Comparison of ENCODE assay signal across 8 cellular contexts in genomic region chr20:8020314-8021079, GRCh38. TPM values are rescaled to one million over a fixed set of nuclear protein-coding genes. Genes with fewer than 3 reads are reported as not detected.
DNase-seq lines count a peak whose midpoint lies in the region; ATAC-seq, FAIRE-seq and TF ChIP-seq lines count a peak whose summit lies in the region.

No MANE protein-coding gene starts in this region.

- H3K18ac ChIP-seq in H1 (ENCODE audit: extremely low read depth, low read length), result no peak overlapping the region

- no peak overlapping the region for H3K56ac ChIP-seq in H1 (replicated peaks; ENCODE audit: insufficient read length, low read depth, low read length)

- no peak for TF ChIP-seq POLR2A in H1 (IDR thresholded peaks at IDR 0.05; ENCODE audit: control extremely low read depth in 1 of 2, low read depth in 2 of 2, low read length in 2 of 2)

- H3K23ac ChIP-seq in H1 (ENCODE audit: insufficient read length), result no peak overlapping the region

- no peak overlapping the region for H4K5ac ChIP-seq in H1 (ENCODE audit: insufficient read length, low read depth, low read length)

- H4K8ac ChIP-seq in H1 (ENCODE audit: extremely low read depth, insufficient read depth, low read length), result no peak overlapping the region

- H3K27ac ChIP-seq in H1 (ENCODE audit: low read depth, low read length) (no peak overlapping the region), stomach smooth muscle (ENCODE audit: low read length) (peak overlapping the region; percentile 89)

- H3K4me1 Mint-ChIP-seq in natural killer cell, result peaks cover 26 to 33% of the 10 kb centered on the region in 2 donors
- H3K4me1 Mint-ChIP-seq in natural killer cell treated with Interleukin-12 subunit alpha and Interleukin-12 subunit beta and Interleukin-15 and Interleukin-18, amount 100 ng/mL, for 72 hours (ENCODE audit: low read depth in 2 of 2), result peaks cover 11 to 24% of the 10 kb centered on the region in 2 donors
- peaks cover 12% of the 10 kb centered on the region for H3K4me1 Mint-ChIP-seq in nephron progenitor cell

- ATAC-seq in natural killer cell (peak in 2 of 3 donors; percentile 10 to 21), HG02943 (IDR thresholded peaks at IDR 0.05; ENCODE audit: low read depth, unreplicated experiment) (peak; percentile 46)
- ATAC-seq in natural killer cell treated with Interleukin-12 subunit alpha and Interleukin-12 subunit beta and Interleukin-15 and Interleukin-18, amount 100 ng/mL, for 72 hours, result no peak

- H3K9me3 ChIP-seq in H1 (ENCODE audit: insufficient read depth in 2 of 2, low read depth in 1 of 2, low read length in 1 of 2), result no peaks in the 10 kb centered on the region
- no peaks in the 10 kb centered on the region for H3K9me3 ChIP-seq in stomach smooth muscle (ENCODE audit: control insufficient read depth in 2 of 2, low read length in 2 of 2)

- WGBS in H1 (ENCODE audit: extremely low coverage in 1 of 2, insufficient coverage in 1 of 2, insufficient read length in 1 of 2, insufficient replicate concordance in 2 of 2, low coverage in 1 of 2, low lambda C conversion rate in 2 of 2, missing lambda C conversion rate in 1 of 2), 2 experiments, result 84% methylated on average over 3 of the region's 3 CpGs; no CpG with 5 or more reads in 1 of the 2 experiments

- no peaks in the 10 kb centered on the region for H3K79me1 ChIP-seq in H1 (ENCODE audit: low read depth, low read length)

- no peak for TF ChIP-seq EP300 in H1 (IDR thresholded peaks at IDR 0.05; ENCODE audit: borderline replicate concordance in 1 of 2, low read depth in 2 of 2, low read length in 2 of 2)

- no peak for FAIRE-seq in H1 (lab: Jason Lieb, UNC)

- H3K4me3 ChIP-seq in H1 (ENCODE audit: extremely low read depth in 1 of 4, insufficient read depth in 2 of 4, low read depth in 3 of 4, low read length in 4 of 4) (peak overlapping the region in 2 of 4 experiments; percentile 69 to 89; a peak in 4 of 8 replicates), stomach smooth muscle (ENCODE audit: low read length in 2 of 2) (peak overlapping the region; percentile 91 to 97)

- H4K20me1 ChIP-seq in H1 (replicated peaks in 1 of 2; ENCODE audit: control insufficient read depth in 1 of 2, insufficient read depth in 2 of 2, low read length in 2 of 2), result no peaks in the 10 kb centered on the region

- H3K27ac Mint-ChIP-seq in natural killer cell, result no peak overlapping the region
- no peak overlapping the region for H3K27ac Mint-ChIP-seq in natural killer cell treated with Interleukin-12 subunit alpha and Interleukin-12 subunit beta and Interleukin-15 and Interleukin-18, amount 100 ng/mL, for 72 hours
- no peak overlapping the region for H3K27ac Mint-ChIP-seq in nephron progenitor cell

- POLR2A ChIA-PET in H1 (lab: Charles Lee; ENCODE audit: partially characterized antibody), result interaction anchor here (0.7 to 1.7 kb wide), 3 partner anchors 10 to 36 kb away, joined by 3 to 4 read pairs (median 3); no protein-coding TSS in a partner anchor

- H3K9me3 Mint-ChIP-seq in natural killer cell, result no peaks in the 10 kb centered on the region
- no peaks in the 10 kb centered on the region for H3K9me3 Mint-ChIP-seq in natural killer cell treated with Interleukin-12 subunit alpha and Interleukin-12 subunit beta and Interleukin-15 and Interleukin-18, amount 100 ng/mL, for 72 hours
- H3K9me3 Mint-ChIP-seq in nephron progenitor cell, result no peaks in the 10 kb centered on the region

- H2AFZ ChIP-seq in H1 (ENCODE audit: low read length), result 0 out of 2 replicates have a peak overlapping the region, but pooled peaks have one; percentile 47

- H2BK5ac ChIP-seq in H1 (ENCODE audit: low read depth, low read length), result no peak overlapping the region

- no peaks in the 10 kb centered on the region for H3K79me2 ChIP-seq in H1 (ENCODE audit: control insufficient read depth in 1 of 2, insufficient read depth in 2 of 2, low read length in 2 of 2)

- H3K9ac ChIP-seq in H1 (replicated peaks in 1 of 4; ENCODE audit: extremely low read depth in 1 of 4, low read depth in 3 of 4, low read length in 3 of 4), result no peak overlapping the region
- peak overlapping the region in 1 of 2 donors; percentile 18 for H3K9ac ChIP-seq in stomach smooth muscle (ENCODE audit: low read length in 2 of 2)

- no peak overlapping the region for H4K91ac ChIP-seq in H1 (replicated peaks; ENCODE audit: insufficient read length, low read length)

- no peak overlapping the region for H3K4ac ChIP-seq in H1 (replicated peaks; ENCODE audit: insufficient read length, low read depth, low read length)

- H3K23me2 ChIP-seq in H1 (ENCODE audit: low read depth, low read length), result peaks cover 3% of the 10 kb centered on the region; the same call in 1 of the 2 replicates

- H3K27me3 Mint-ChIP-seq in natural killer cell (ENCODE audit: low read depth in 2 of 2) (peaks cover 0 to 2% of the 10 kb centered on the region in 2 donors), nephron progenitor cell (ENCODE audit: low read depth, poor library complexity) (peaks cover 3% of the 10 kb centered on the region)
- H3K27me3 Mint-ChIP-seq in natural killer cell treated with Interleukin-12 subunit alpha and Interleukin-12 subunit beta and Interleukin-15 and Interleukin-18, amount 100 ng/mL, for 72 hours, result no peaks in the 10 kb centered on the region

- H2BK20ac ChIP-seq in H1 (ENCODE audit: low read length), result no peak overlapping the region

- H3K4me3 Mint-ChIP-seq in natural killer cell, result no peak overlapping the region
- H3K4me3 Mint-ChIP-seq in natural killer cell treated with Interleukin-12 subunit alpha and Interleukin-12 subunit beta and Interleukin-15 and Interleukin-18, amount 100 ng/mL, for 72 hours, result no peak overlapping the region
- H3K4me3 Mint-ChIP-seq in nephron progenitor cell, result no peak overlapping the region

- H3K36me3 Mint-ChIP-seq in natural killer cell (no peaks in the 10 kb centered on the region), nephron progenitor cell (ENCODE audit: low read depth) (no peaks in the 10 kb centered on the region)
- no peaks in the 10 kb centered on the region for H3K36me3 Mint-ChIP-seq in natural killer cell treated with Interleukin-12 subunit alpha and Interleukin-12 subunit beta and Interleukin-15 and Interleukin-18, amount 100 ng/mL, for 72 hours

- CTCF ChIA-PET in H1 (lab: Charles Lee; ENCODE audit: partially characterized antibody), result interaction anchor here (0.9 to 2.2 kb wide), 3 partner anchors 20 to 701 kb away, joined by 4 to 5 read pairs (median 4); no protein-coding TSS in a partner anchor

- no peak overlapping the region for H2BK120ac ChIP-seq in H1 (replicated peaks; ENCODE audit: low read depth, low read length)

- no peak overlapping the region for H3K14ac ChIP-seq in H1 (ENCODE audit: insufficient read length)

- H3K27me3 ChIP-seq in H1 (replicated peaks in 1 of 4; ENCODE audit: control insufficient read depth in 3 of 4, extremely low read depth in 1 of 4, insufficient read depth in 3 of 4, low read length in 3 of 4) (no peaks in the 10 kb centered on the region), stomach smooth muscle (ENCODE audit: control insufficient read depth in 1 of 2, insufficient read depth in 2 of 2, low read length in 2 of 2) (no peaks in the 10 kb centered on the region)

- no peak overlapping the region for H2AK5ac ChIP-seq in H1 (ENCODE audit: low read depth, low read length)

- H2BK15ac ChIP-seq in H1 (ENCODE audit: low read length), result no peak overlapping the region

- H3K4me2 ChIP-seq in H1 (ENCODE audit: insufficient read depth in 1 of 2, low read depth in 2 of 2, low read length in 2 of 2), result peak overlapping the region; percentile 87 to 94; a peak in 3 of 4 replicates

- H3K36me3 ChIP-seq in H1 (ENCODE audit: control insufficient read depth in 2 of 4, insufficient read depth in 4 of 4, low read length in 3 of 4) (no peaks in the 10 kb centered on the region), stomach smooth muscle (ENCODE audit: control insufficient read depth in 2 of 2, insufficient read depth in 2 of 2, low read length in 2 of 2) (no peaks in the 10 kb centered on the region)

- H3K4me1 ChIP-seq in H1 (replicated peaks in 1 of 4; ENCODE audit: control insufficient read depth in 3 of 4, insufficient read depth in 4 of 4, low read length in 3 of 4), result 0 out of 7 replicates have a peak, but pooled peaks cover 0 to 5% (median 0%) of the 10 kb centered on the region in 4 experiments
- peaks cover 15% of the 10 kb centered on the region for H3K4me1 ChIP-seq in stomach smooth muscle (ENCODE audit: control insufficient read depth, insufficient read depth, low read length)

- no peak for TF ChIP-seq RAD21 in H1 (IDR thresholded peaks at IDR 0.05 in 1 of 2, conservative IDR thresholded peaks at IDR 0.05 in 1 of 2; ENCODE audit: low read depth in 2 of 2, low read length in 2 of 2)

- TF ChIP-seq CTCF in natural killer cell (IDR thresholded peaks at IDR 0.05) (no peak), H1 (IDR thresholded peaks at IDR 0.05; ENCODE audit: control extremely low read depth in 1 of 3, insufficient read depth in 1 of 3, low read depth in 1 of 3, low read length in 3 of 3) (no peak), nephron progenitor cell (IDR thresholded peaks at IDR 0.05) (no peak)

- intact Hi-C loops in natural killer cell (cut with micrococcal nuclease), result loop anchor here (1.0 kb wide), 1 partner anchor 273 kb away; no protein-coding TSS in a partner anchor

- DNase-seq in natural killer cell (no peak), NCI-H69 (lab: John Stamatoyannopoulos, UW) (peak; percentile 69), H1 (ENCODE audit: low read depth in 1 of 2, low spot score in 2 of 2) (no peak), HK-2 (ENCODE audit: unreplicated experiment) (no peak), nephron progenitor cell (no peak)
- no peak for DNase-seq in natural killer cell treated with Interleukin-12 subunit alpha and Interleukin-12 subunit beta and Interleukin-15 and Interleukin-18, amount 100 ng/mL, for 72 hours (ENCODE audit: low spot score)

- no peak overlapping the region for H2BK12ac ChIP-seq in H1 (ENCODE audit: low read depth, low read length)

TF ChIP-seq in H1, 55 proteins besides CTCF, POLR2A, EP300 and RAD21 (continues in another document):
- no peak for TF ChIP-seq SP2 (IDR thresholded peaks at IDR 0.05; ENCODE audit: low read length)

RNA-seq across cellular contexts. Expression of gene TMX4, which starts 0.9 kb away (rescaled TPM):
- 10 to 100 TPM; 94.4 to 97.9 (median 94.5) TPM for total RNA-seq in natural killer cell
- 10 to 100 TPM; 41.5 to 44.4 TPM for total RNA-seq in natural killer cell treated with Interleukin-12 subunit alpha and Interleukin-12 subunit beta and Interleukin-15 and Interleukin-18, amount 100 ng/mL, for 72 hours
- 7.8 and 11.1 TPM in 2 replicates for total RNA-seq in H1 (2021; fragmentation: NEBNext Ultra II Directional; extraction: Animal tissue kit (Norgen Biotek cat#: 25700))
- polyA plus RNA-seq in H1 (2011; rRNA removed), result 1.8 and 2.1 TPM in 2 replicates
- 2.6 TPM for polyA plus RNA-seq in H1 (2011; cell fraction: cytosol; rRNA removed)
- polyA plus RNA-seq in H1 (2011; cell fraction: nucleus; rRNA removed), result 1.7 TPM
- polyA plus RNA-seq in H1 (2012, experiment 1 of 2), result 2.8 to 4.9 TPM (median 3.9 TPM) in 4 replicates
- polyA plus RNA-seq in H1 (2012, experiment 2 of 2), result 0.91 TPM
- polyA plus RNA-seq in H1 (2013, experiment 1 of 2), result 6.1 TPM
- polyA plus RNA-seq in H1 (2013, experiment 2 of 2), result 7.1 TPM
- 5.9 and 7.3 TPM in 2 replicates for polyA minus RNA-seq in H1 (2011; rRNA and poly(A)+ RNA removed)
- polyA minus RNA-seq in H1 (2011; cell fraction: cytosol; rRNA and poly(A)+ RNA removed), result 3.2 TPM
- polyA minus RNA-seq in H1 (2011; cell fraction: nucleus; rRNA and poly(A)+ RNA removed), result 4.2 TPM

Comparison
In these comparisons a context has a peak if more than half of its experiments do, and no peak if none do; other contexts are left out.
1. ATAC-seq: peak in natural killer cell (2 of 3) and HG02943 (single experiment); none in natural killer cell treated with Interleukin-12 subunit alpha and Interleukin-12 subunit beta and Interleukin-15 and Interleukin-18, amount 100 ng/mL, for 72 hours (0 of 2).